ENCODE assay signal across 8 cellular contexts in the genomic region with DNA sequence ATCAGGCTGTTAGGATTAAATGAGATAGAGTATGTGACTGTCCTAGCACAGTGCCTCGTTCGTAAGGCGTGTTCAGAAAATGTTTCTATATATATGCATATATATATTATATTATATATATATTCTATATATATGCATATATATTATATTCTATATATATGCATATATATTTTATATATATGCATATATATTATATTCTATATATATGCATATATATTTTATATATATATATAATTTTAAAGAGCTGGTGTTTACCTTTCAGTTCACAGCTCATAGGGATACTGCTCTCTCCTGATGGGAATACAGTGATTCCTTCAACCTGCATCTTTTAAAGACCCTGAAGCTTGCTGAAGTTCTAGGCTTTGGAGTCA. TPM values are rescaled to one million over a fixed set of nuclear protein-coding genes. Genes with fewer than 3 reads are reported as not detected.
DNase-seq lines count a peak whose midpoint lies in the region; ATAC-seq and TF ChIP-seq lines count a peak whose summit lies in the region.

No MANE protein-coding gene starts in this region.

- DNase-seq in natural killer cell (no peak), MCF 10A (ENCODE audit: unreplicated experiment) (no peak), mesendoderm (no peak), vagina (ENCODE audit: extremely low spot score in 2 of 2) (no peak), NCI-H146 treated with DMSO at 0.1 percent for 48 hours (lab: John Stamatoyannopoulos, UW; ENCODE audit: unreplicated experiment) (no peak), NCI-H524 treated with DMSO at 0.1 percent for 48 hours (lab: John Stamatoyannopoulos, UW) (no peak)
- no peak for DNase-seq in natural killer cell treated with Interleukin-12 subunit alpha and Interleukin-12 subunit beta and Interleukin-15 and Interleukin-18, amount 100 ng/mL, for 72 hours (ENCODE audit: low spot score)

- H4K8ac ChIP-seq in mesendoderm (ENCODE audit: low read depth, low read length) = no peak overlapping the region

- intact Hi-C loops in natural killer cell (cut with micrococcal nuclease) (loop anchor here (1.0 to 2.0 kb wide), 2 partner anchors 38 to 145 kb away; a partner anchor contains a TSS), MCF 10A (cut with micrococcal nuclease) (no loop called here), vagina (cut with DNase I) (loop anchor here (10.0 kb wide), 1 partner anchor 148 kb away; a partner anchor contains a TSS)

- H3K4me1 Mint-ChIP-seq in natural killer cell = peaks cover 6 to 13% of the 10 kb centered on the region in 2 donors
- H3K4me1 Mint-ChIP-seq in natural killer cell treated with Interleukin-12 subunit alpha and Interleukin-12 subunit beta and Interleukin-15 and Interleukin-18, amount 100 ng/mL, for 72 hours (ENCODE audit: low read depth in 2 of 2) = peaks cover 10 to 14% of the 10 kb centered on the region in 2 donors
- H3K4me1 Mint-ChIP-seq in MCF 10A (ENCODE audit: insufficient read depth, unreplicated experiment) = peaks cover 5% of the 10 kb centered on the region

- BruUV-seq in MCF 10A (replicated peaks; lab: Mats Ljungman, UMichigan) = no TSS peak

- TF ChIP-seq CTCF in natural killer cell (IDR thresholded peaks at IDR 0.05) = no peak
- TF ChIP-seq CTCF in MCF 10A (IDR thresholded peaks at IDR 0.05; ENCODE audit: unreplicated experiment) = no peak
- no peak for TF ChIP-seq CTCF in vagina (IDR thresholded peaks at IDR 0.05)

- H3K36me3 Mint-ChIP-seq in natural killer cell (peaks cover 6% of the 10 kb centered on the region), MCF 10A (ENCODE audit: insufficient read depth, unreplicated experiment) (peaks cover 13% of the 10 kb centered on the region)
- H3K36me3 Mint-ChIP-seq in natural killer cell treated with Interleukin-12 subunit alpha and Interleukin-12 subunit beta and Interleukin-15 and Interleukin-18, amount 100 ng/mL, for 72 hours = peaks cover 4% of the 10 kb centered on the region

- peaks cover 2 to 12% of the 10 kb centered on the region in 2 donors for H3K27me3 Mint-ChIP-seq in natural killer cell (ENCODE audit: low read depth in 2 of 2)
- peaks cover 10 to 14% of the 10 kb centered on the region in 2 donors for H3K27me3 Mint-ChIP-seq in natural killer cell treated with Interleukin-12 subunit alpha and Interleukin-12 subunit beta and Interleukin-15 and Interleukin-18, amount 100 ng/mL, for 72 hours
- H3K27me3 Mint-ChIP-seq in MCF 10A (ENCODE audit: insufficient read depth, unreplicated experiment) = peaks cover 11% of the 10 kb centered on the region

- ATAC-seq in natural killer cell = no peak
- no peak for ATAC-seq in natural killer cell treated with Interleukin-12 subunit alpha and Interleukin-12 subunit beta and Interleukin-15 and Interleukin-18, amount 100 ng/mL, for 72 hours
- ATAC-seq in GM19397 (IDR thresholded peaks at IDR 0.05; ENCODE audit: unreplicated experiment) = no peak

- no peaks in the 10 kb centered on the region for H3K4me1 ChIP-seq in mesendoderm (ENCODE audit: control insufficient read depth, low read depth, low read length)
- H3K4me1 ChIP-seq in vagina = peaks cover 38% of the 10 kb centered on the region

- H2AK5ac ChIP-seq in mesendoderm (ENCODE audit: low read length) = no peak overlapping the region

- H3K18ac ChIP-seq in mesendoderm (ENCODE audit: low read length) = peak overlapping the region; percentile 94

- H3K36me3 ChIP-seq in mesendoderm (ENCODE audit: control insufficient read depth, insufficient read depth, low read length) = no peaks in the 10 kb centered on the region
- H3K36me3 ChIP-seq in vagina = peaks cover 0 to 20% of the 10 kb centered on the region in 2 donors

- H3K27ac Mint-ChIP-seq in natural killer cell = no peak overlapping the region
- no peak overlapping the region for H3K27ac Mint-ChIP-seq in natural killer cell treated with Interleukin-12 subunit alpha and Interleukin-12 subunit beta and Interleukin-15 and Interleukin-18, amount 100 ng/mL, for 72 hours
- H3K27ac Mint-ChIP-seq in MCF 10A (ENCODE audit: low read depth, unreplicated experiment) = peak overlapping the region; percentile 95

- H3K9me3 Mint-ChIP-seq in natural killer cell (no peaks in the 10 kb centered on the region), MCF 10A (ENCODE audit: unreplicated experiment) (no peaks in the 10 kb centered on the region)
- no peaks in the 10 kb centered on the region for H3K9me3 Mint-ChIP-seq in natural killer cell treated with Interleukin-12 subunit alpha and Interleukin-12 subunit beta and Interleukin-15 and Interleukin-18, amount 100 ng/mL, for 72 hours

- H3K9me3 ChIP-seq in vagina = no peaks in the 10 kb centered on the region

- H3K9ac ChIP-seq in mesendoderm (ENCODE audit: low read length) = peak overlapping the region; percentile 92

- no peak overlapping the region for H2BK120ac ChIP-seq in mesendoderm (ENCODE audit: low read depth, low read length)

- H3K56ac ChIP-seq in mesendoderm (ENCODE audit: low read length) = peak overlapping the region; percentile 97

- H3K79me1 ChIP-seq in mesendoderm (ENCODE audit: low read length) = peaks cover 7% of the 10 kb centered on the region

- peak overlapping the region; percentile 83 for H3K4me3 ChIP-seq in mesendoderm (ENCODE audit: low read length)
- peak overlapping the region; percentile 79 to 83 for H3K4me3 ChIP-seq in vagina

- CTCF ChIA-PET in MCF 10A (lab: Yijun Ruan, JAX) = interaction anchor here (1.1 to 2.6 kb wide), 6 partner anchors 26 to 179 kb away, joined by 3 to 16 read pairs (median 6); no protein-coding TSS in a partner anchor

- H3K4me3 Mint-ChIP-seq in natural killer cell (peak overlapping the region; percentile 95), MCF 10A (ENCODE audit: unreplicated experiment) (peak overlapping the region; percentile 92)
- no peak overlapping the region for H3K4me3 Mint-ChIP-seq in natural killer cell treated with Interleukin-12 subunit alpha and Interleukin-12 subunit beta and Interleukin-15 and Interleukin-18, amount 100 ng/mL, for 72 hours

- H3K79me2 ChIP-seq in mesendoderm (ENCODE audit: control insufficient read depth, insufficient read depth, low read length) = peaks cover 19% of the 10 kb centered on the region

- POLR2A ChIA-PET in MCF 10A (lab: Yijun Ruan, JAX) = interaction anchor here (0.6 to 2.8 kb wide), 8 partner anchors 12 to 248 kb away, joined by 3 to 38 read pairs (median 4); a partner anchor contains a TSS

- H3K27ac ChIP-seq in mesendoderm (ENCODE audit: low read depth, low read length) (no peak overlapping the region), vagina (peak overlapping the region; percentile 97)

- no peak overlapping the region for H3K23ac ChIP-seq in mesendoderm (ENCODE audit: low read length)

- no peak overlapping the region for H2BK15ac ChIP-seq in mesendoderm (replicated peaks; ENCODE audit: low read depth)

- no peak for TF ChIP-seq POLR2A in vagina (IDR thresholded peaks at IDR 0.05)

- no peak overlapping the region for H3K4ac ChIP-seq in mesendoderm (ENCODE audit: low read depth, low read length)

- WGBS in mesendoderm (ENCODE audit: extremely low coverage, insufficient coverage, low lambda C conversion rate) = no CpG with 5 or more reads among the region's 3 CpGs

- H4K5ac ChIP-seq in mesendoderm (ENCODE audit: low read length) = no peak overlapping the region

- H3K27me3 ChIP-seq in mesendoderm (ENCODE audit: insufficient read depth, low read length, poor library complexity) (no peaks in the 10 kb centered on the region), vagina (no peaks in the 10 kb centered on the region)

- peak overlapping the region; percentile 37 for H3K4me2 ChIP-seq in mesendoderm (ENCODE audit: low read length)

- H2BK5ac ChIP-seq in mesendoderm (ENCODE audit: low read length) = no peak overlapping the region

RNA-seq across cellular contexts. Expression of a gene that starts 0.7 kb away (rescaled TPM):
- 10 to 100 TPM; 59.5 to 86.9 (median 65.2) TPM for total RNA-seq in natural killer cell
- total RNA-seq in natural killer cell treated with Interleukin-12 subunit alpha and Interleukin-12 subunit beta and Interleukin-15 and Interleukin-18, amount 100 ng/mL, for 72 hours = 100 to 1,000 TPM in 1 of 2 donors, 10 to 100 TPM in 1; 54.4 to 102 TPM
- 96.1 and 113 TPM in 2 replicates for total RNA-seq in MCF 10A (2022)
- 470 TPM for polyA plus RNA-seq in mesendoderm (2013, experiment 1 of 2)
- polyA plus RNA-seq in mesendoderm (2013, experiment 2 of 2) = 483 TPM
- 82.5 TPM for total RNA-seq in vagina
